ENCODE assay signal across 2 cellular contexts in the genomic region with DNA sequence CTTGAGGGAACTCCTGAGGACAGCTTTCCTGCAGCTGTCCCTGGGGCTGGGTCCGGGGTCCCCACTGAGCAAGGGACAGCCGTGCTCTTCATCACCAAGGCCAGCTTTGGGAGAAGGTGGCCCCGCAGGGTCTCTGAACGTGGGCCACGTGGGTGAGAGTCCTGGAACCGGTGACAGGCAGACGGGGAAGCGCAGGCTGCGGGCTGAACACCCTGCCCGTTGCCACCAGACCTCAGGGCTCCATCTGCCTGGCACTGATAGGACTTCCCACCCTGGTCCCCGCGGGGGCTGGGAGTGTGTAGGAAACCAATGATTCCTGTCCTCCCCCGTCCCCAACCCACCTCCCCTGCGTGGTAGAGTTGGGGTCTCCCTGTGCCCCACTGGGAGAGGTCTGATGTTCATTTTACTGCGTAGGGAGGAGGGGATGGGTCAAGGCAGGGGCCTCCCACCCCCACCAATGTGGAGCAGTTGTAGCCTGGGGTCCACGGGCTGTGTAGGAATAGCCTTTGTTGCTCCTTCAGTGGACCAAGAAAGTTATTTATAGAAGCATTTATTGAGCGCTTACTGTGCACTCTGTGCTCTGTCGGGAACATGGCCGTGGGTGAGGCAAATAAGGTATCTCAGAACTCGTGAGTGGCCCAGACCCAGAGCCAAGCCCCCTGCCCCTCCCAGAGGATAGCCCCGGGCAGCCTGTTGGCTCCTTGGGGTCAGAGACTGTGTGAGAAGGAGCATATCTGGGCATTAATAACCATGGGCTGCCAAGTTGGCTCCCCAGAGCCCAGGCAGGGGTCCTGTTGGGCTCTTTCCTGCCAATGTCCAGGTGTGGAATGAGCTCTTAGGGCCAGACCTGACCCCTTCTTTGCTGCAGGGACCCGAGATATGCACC.
TF ChIP-seq lines count a peak whose summit lies in the region.

No MANE protein-coding gene starts in this region.

TF ChIP-seq in SK-N-SH, 30 proteins besides CTCF, POLR2A, EP300 and RAD21:
- TF ChIP-seq FOSL2 (IDR thresholded peaks at IDR 0.05; ENCODE audit: borderline replicate concordance, low read depth) (no peak), ELF1 (IDR thresholded peaks at IDR 0.05) (no peak), GATA2 (CRISPR knock-in tag; IDR thresholded peaks at IDR 0.05) (no peak), EZH2phosphoT487 (IDR thresholded peaks at IDR 0.05; ENCODE audit: borderline replicate concordance, low read depth) (no peak), SMC3 (IDR thresholded peaks at IDR 0.05; ENCODE audit: low read depth, low read length) (no peak), RCOR1 (IDR thresholded peaks at IDR 0.05; ENCODE audit: low read length) (no peak), YY1 (IDR thresholded peaks at IDR 0.05; ENCODE audit: low read depth) (no peak), RXRA (IDR thresholded peaks at IDR 0.05; ENCODE audit: borderline replicate concordance, low read depth) (no peak), NRF1 (IDR thresholded peaks at IDR 0.05; ENCODE audit: low read depth, low read length) (no peak), FOXM1 (IDR thresholded peaks at IDR 0.05; ENCODE audit: low read depth) (no peak), FOXJ3 (CRISPR knock-in tag; IDR thresholded peaks at IDR 0.05) (no peak), POLR2AphosphoS5 (IDR thresholded peaks at IDR 0.05; ENCODE audit: low read depth, low read length) (no peak), TEAD4 (IDR thresholded peaks at IDR 0.05; ENCODE audit: borderline replicate concordance, insufficient read depth) (no peak), TCF12 (IDR thresholded peaks at IDR 0.05) (no peak), GABPA (IDR thresholded peaks at IDR 0.05; ENCODE audit: low read depth) (no peak), JUND (IDR thresholded peaks at IDR 0.05) (no peak)
- TF ChIP-seq, protein P1, sequence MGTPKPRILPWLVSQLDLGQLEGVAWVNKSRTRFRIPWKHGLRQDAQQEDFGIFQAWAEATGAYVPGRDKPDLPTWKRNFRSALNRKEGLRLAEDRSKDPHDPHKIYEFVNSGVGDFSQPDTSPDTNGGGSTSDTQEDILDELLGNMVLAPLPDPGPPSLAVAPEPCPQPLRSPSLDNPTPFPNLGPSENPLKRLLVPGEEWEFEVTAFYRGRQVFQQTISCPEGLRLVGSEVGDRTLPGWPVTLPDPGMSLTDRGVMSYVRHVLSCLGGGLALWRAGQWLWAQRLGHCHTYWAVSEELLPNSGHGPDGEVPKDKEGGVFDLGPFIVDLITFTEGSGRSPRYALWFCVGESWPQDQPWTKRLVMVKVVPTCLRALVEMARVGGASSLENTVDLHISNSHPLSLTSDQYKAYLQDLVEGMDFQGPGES (IDR thresholded peaks at IDR 0.05; ENCODE audit: low read depth, low read length): no peak
- TF ChIP-seq, protein P2, sequence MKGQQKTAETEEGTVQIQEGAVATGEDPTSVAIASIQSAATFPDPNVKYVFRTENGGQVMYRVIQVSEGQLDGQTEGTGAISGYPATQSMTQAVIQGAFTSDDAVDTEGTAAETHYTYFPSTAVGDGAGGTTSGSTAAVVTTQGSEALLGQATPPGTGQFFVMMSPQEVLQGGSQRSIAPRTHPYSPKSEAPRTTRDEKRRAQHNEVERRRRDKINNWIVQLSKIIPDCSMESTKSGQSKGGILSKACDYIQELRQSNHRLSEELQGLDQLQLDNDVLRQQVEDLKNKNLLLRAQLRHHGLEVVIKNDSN (IDR thresholded peaks at IDR 0.05; ENCODE audit: borderline replicate concordance, low read depth): no peak
- TF ChIP-seq, protein P3, sequence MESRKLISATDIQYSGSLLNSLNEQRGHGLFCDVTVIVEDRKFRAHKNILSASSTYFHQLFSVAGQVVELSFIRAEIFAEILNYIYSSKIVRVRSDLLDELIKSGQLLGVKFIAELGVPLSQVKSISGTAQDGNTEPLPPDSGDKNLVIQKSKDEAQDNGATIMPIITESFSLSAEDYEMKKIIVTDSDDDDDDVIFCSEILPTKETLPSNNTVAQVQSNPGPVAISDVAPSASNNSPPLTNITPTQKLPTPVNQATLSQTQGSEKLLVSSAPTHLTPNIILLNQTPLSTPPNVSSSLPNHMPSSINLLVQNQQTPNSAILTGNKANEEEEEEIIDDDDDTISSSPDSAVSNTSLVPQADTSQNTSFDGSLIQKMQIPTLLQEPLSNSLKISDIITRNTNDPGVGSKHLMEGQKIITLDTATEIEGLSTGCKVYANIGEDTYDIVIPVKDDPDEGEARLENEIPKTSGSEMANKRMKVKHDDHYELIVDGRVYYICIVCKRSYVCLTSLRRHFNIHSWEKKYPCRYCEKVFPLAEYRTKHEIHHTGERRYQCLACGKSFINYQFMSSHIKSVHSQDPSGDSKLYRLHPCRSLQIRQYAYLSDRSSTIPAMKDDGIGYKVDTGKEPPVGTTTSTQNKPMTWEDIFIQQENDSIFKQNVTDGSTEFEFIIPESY (IDR thresholded peaks at IDR 0.05; ENCODE audit: borderline replicate concordance, low read depth): no peak

TF ChIP-seq in SK-N-SH treated with all-trans-retinoic acid at 6 μM for 48 hours, 23 proteins besides CTCF, POLR2A, EP300 and RAD21:
- TF ChIP-seq ZC3H10 (CRISPR knock-in tag; IDR thresholded peaks at IDR 0.05) (no peak), ZNF70 (CRISPR knock-in tag; IDR thresholded peaks at IDR 0.05) (no peak), ESRRG (CRISPR knock-in tag; IDR thresholded peaks at IDR 0.05) (no peak), TOX (CRISPR knock-in tag; IDR thresholded peaks at IDR 0.05; ENCODE audit: borderline replicate concordance) (no peak), GLIS3 (CRISPR knock-in tag; IDR thresholded peaks at IDR 0.05) (no peak), ARNTL (CRISPR knock-in tag; IDR thresholded peaks at IDR 0.05; ENCODE audit: borderline replicate concordance, low read depth) (no peak), CSDC2 (CRISPR knock-in tag; IDR thresholded peaks at IDR 0.05) (no peak), BACH2 (CRISPR knock-in tag; IDR thresholded peaks at IDR 0.05; ENCODE audit: borderline replicate concordance) (no peak), TSHZ2 (CRISPR knock-in tag; IDR thresholded peaks at IDR 0.05) (no peak), ZNF565 (CRISPR knock-in tag; conservative IDR thresholded peaks at IDR 0.05; ENCODE audit: low read depth) (no peak), ZFP30 (CRISPR knock-in tag; IDR thresholded peaks at IDR 0.05) (no peak), ISL1 (CRISPR knock-in tag; IDR thresholded peaks at IDR 0.05) (no peak)
